Comparison of ENCODE assay signal across 1 cellular context in genomic region chr19:9566729-9567128, GRCh38.
TF ChIP-seq lines count a peak whose summit lies in the region.

No MANE protein-coding gene starts in this region.

TF ChIP-seq in HCT116, 20 proteins besides CTCF, POLR2A, EP300 and RAD21 (continued from another document):
- TF ChIP-seq CBX3 (IDR thresholded peaks at IDR 0.05; ENCODE audit: low read depth): no peak
- no peak for TF ChIP-seq REST (IDR thresholded peaks at IDR 0.05; ENCODE audit: low read depth)
- TF ChIP-seq TCF7L2 (IDR thresholded peaks at IDR 0.05; ENCODE audit: borderline replicate concordance, extremely low read depth, insufficient read depth, insufficient read length): no peak
- TF ChIP-seq ATF3 (IDR thresholded peaks at IDR 0.05): no peak
- TF ChIP-seq ELF1 (IDR thresholded peaks at IDR 0.05; ENCODE audit: borderline replicate concordance, low read depth): no peak
- TF ChIP-seq CEBPB (IDR thresholded peaks at IDR 0.05; ENCODE audit: low read depth): no peak
- TF ChIP-seq JUND (IDR thresholded peaks at IDR 0.05): no peak
- TF ChIP-seq ZNF274 (IDR thresholded peaks at IDR 0.05; ENCODE audit: low read depth, low read length): no peak
- no peak for TF ChIP-seq FOSL1 (IDR thresholded peaks at IDR 0.05; ENCODE audit: low read depth)
